8 cellular contexts compared by ENCODE assay signal in the genomic region with DNA sequence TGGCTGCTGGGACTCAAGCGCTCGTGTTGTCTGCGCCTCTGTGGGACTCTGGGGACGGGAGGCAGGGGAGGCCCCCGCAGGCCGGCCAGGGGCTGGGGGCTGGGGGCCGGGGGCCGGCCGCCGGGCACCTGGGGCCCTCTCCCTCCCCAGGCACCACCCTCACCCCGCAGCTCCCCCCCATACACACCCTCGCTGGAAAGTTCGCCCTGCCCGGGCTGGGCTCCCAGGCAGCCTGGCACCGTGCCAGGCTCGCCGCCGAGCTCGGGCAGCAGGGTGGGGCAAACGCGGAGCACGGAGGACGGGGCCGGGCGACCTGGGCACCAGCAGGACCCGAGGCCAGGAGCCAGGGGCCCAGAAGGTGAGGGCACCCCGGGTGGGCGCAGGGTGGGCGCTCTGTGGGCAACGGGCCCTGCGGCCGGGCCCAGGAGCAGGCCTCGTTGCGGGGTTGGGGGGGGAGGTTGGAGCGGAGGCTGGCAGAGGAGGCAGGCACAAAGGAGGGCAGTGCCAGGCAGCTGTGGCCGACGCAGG.
DNase-seq lines count a peak whose midpoint lies in the region; ATAC-seq and TF ChIP-seq lines count a peak whose summit lies in the region.

No MANE protein-coding gene starts in this region.

- TF ChIP-seq CTCF in epithelial cell of proximal tubule (conservative IDR thresholded peaks at IDR 0.05; ENCODE audit: low read depth, low read length): no peak

- H3K4me1 ChIP-seq in urinary bladder (ENCODE audit: insufficient read depth): no peaks in the 10 kb centered on the region

- peak overlapping the region; percentile 77 for H3K4me3 ChIP-seq in epithelial cell of proximal tubule (ENCODE audit: low read depth, low read length)
- H3K4me3 ChIP-seq in urinary bladder (ENCODE audit: low read depth, low read length): peak overlapping the region; percentile 76

- WGBS in urinary bladder: under 1% methylated on average over 37 of the region's 37 CpGs

- peak overlapping the region; percentile 98 for H3K27ac ChIP-seq in urinary bladder (ENCODE audit: low read depth)

- ATAC-seq in GM19023 (IDR thresholded peaks at IDR 0.05; ENCODE audit: unreplicated experiment) (no peak), GM18909 (IDR thresholded peaks at IDR 0.05; ENCODE audit: poor library complexity, unreplicated experiment) (no peak)

- H3K36me3 ChIP-seq in urinary bladder (ENCODE audit: insufficient read depth): no peaks in the 10 kb centered on the region

- peak; percentile 62 for DNase-seq in ELR (ENCODE audit: low read depth)
- peak; percentile 67 for DNase-seq in NCI-H1105 treated with DMSO at 0.1 percent for 48 hours (lab: John Stamatoyannopoulos, UW)
- peak; percentile 56 for DNase-seq in activated CD8-positive, alpha-beta memory T cell treated with anti-CD3 and anti-CD28 coated beads, Interleukin-2, amount 50 U/mL, for 4 hours
- no peak for DNase-seq in epithelial cell of proximal tubule (ENCODE audit: low read depth)
- DNase-seq in myocyte (ENCODE audit: low read depth): peak; percentile 85
